Comparison of ENCODE assay signal across 8 cellular contexts in genomic region chr15:60592386-60593339, GRCh38.
DNase-seq lines count a peak whose midpoint lies in the region; ATAC-seq and TF ChIP-seq lines count a peak whose summit lies in the region.

No MANE protein-coding gene starts in this region.

- H3K9me3 ChIP-seq in HUES48 (ENCODE audit: control insufficient read depth, insufficient read depth, low read length) (no peaks in the 10 kb centered on the region), Panc1 (ENCODE audit: control insufficient read depth, insufficient read depth, low read depth, low read length) (no peaks in the 10 kb centered on the region), stomach smooth muscle (ENCODE audit: control insufficient read depth in 2 of 2, low read length in 2 of 2) (no peaks in the 10 kb centered on the region)

- 0 out of 2 replicates have a peak, but pooled peaks have one; percentile 2 for TF ChIP-seq CTCF in Panc1 (IDR thresholded peaks at IDR 0.05)
- TF ChIP-seq CTCF in fibroblast of villous mesenchyme (IDR thresholded peaks at IDR 0.05; ENCODE audit: insufficient read depth, low read depth, low read length) = no peak
- TF ChIP-seq CTCF in neural crest cell (conservative IDR thresholded peaks at IDR 0.05) = peak; percentile 40

- H3K36me3 Mint-ChIP-seq in neural crest cell (ENCODE audit: low read depth) = no peaks in the 10 kb centered on the region

- peaks cover 82% of the 10 kb centered on the region for H3K27me3 Mint-ChIP-seq in neural crest cell (ENCODE audit: low read depth)

- H3K9me3 Mint-ChIP-seq in neural crest cell = no peaks in the 10 kb centered on the region

- peaks cover 9% of the 10 kb centered on the region for H3K4me1 Mint-ChIP-seq in neural crest cell

- no peaks in the 10 kb centered on the region for H3K36me3 ChIP-seq in HUES48 (ENCODE audit: control insufficient read depth, insufficient read depth, low read length)
- no peaks in the 10 kb centered on the region for H3K36me3 ChIP-seq in Panc1 (ENCODE audit: control insufficient read depth, insufficient read depth, low read length)
- H3K36me3 ChIP-seq in stomach smooth muscle (ENCODE audit: control insufficient read depth in 2 of 2, insufficient read depth in 2 of 2, low read length in 2 of 2) = no peaks in the 10 kb centered on the region

- H3K9ac ChIP-seq in HUES48 (ENCODE audit: low read depth, low read length) (peak overlapping the region; percentile 67), stomach smooth muscle (ENCODE audit: low read length in 2 of 2) (peak overlapping the region; percentile 14 to 77)

- H3K4me3 ChIP-seq in HUES48 (ENCODE audit: low read depth, low read length) (peak overlapping the region; percentile 88), Panc1 (ENCODE audit: low read depth in 2 of 2, low read length in 2 of 2) (peak overlapping the region; percentile 35 to 41), fibroblast of villous mesenchyme (ENCODE audit: low read depth, low read length) (peak overlapping the region; percentile 53), stomach smooth muscle (ENCODE audit: low read length in 2 of 2) (peak overlapping the region; percentile 78 to 81)

- intact Hi-C loops in Panc1 (cut with micrococcal nuclease; ENCODE audit: unreplicated experiment) = no loop called here

- CTCF ChIA-PET in Panc1 (lab: Charles Lee) = interaction anchor here (0.7 kb wide), 1 partner anchor 45 kb away, joined by 12 read pairs; no protein-coding TSS in a partner anchor

- BruUV-seq in Panc1 (replicated peaks; lab: Mats Ljungman, UMichigan) = no TSS peak

- H3K4me1 ChIP-seq in HUES48 (ENCODE audit: control insufficient read depth, insufficient read depth, low read length) (peaks cover 24% of the 10 kb centered on the region), Panc1 (ENCODE audit: control insufficient read depth, insufficient read depth, low read length) (peaks cover 10% of the 10 kb centered on the region), stomach smooth muscle (ENCODE audit: control insufficient read depth, insufficient read depth, low read length) (peaks cover 4% of the 10 kb centered on the region)

- H3K27me3 ChIP-seq in HUES48 (ENCODE audit: control insufficient read depth, insufficient read depth, low read length) (peaks cover 29% of the 10 kb centered on the region), Panc1 (ENCODE audit: control insufficient read depth, insufficient read depth, low read length) (peaks cover 47% of the 10 kb centered on the region), stomach smooth muscle (ENCODE audit: control insufficient read depth in 1 of 2, insufficient read depth in 2 of 2, low read length in 2 of 2) (no peaks in the 10 kb centered on the region)

- POLR2A ChIA-PET in Panc1 (lab: Charles Lee) = interaction anchor here (0.7 kb wide), 1 partner anchor 21 kb away, joined by 6 read pairs; no protein-coding TSS in a partner anchor

- DNase-seq in COR-L47 (lab: John Stamatoyannopoulos, UW) (peak; percentile 80), Panc1 (ENCODE audit: low read depth, low spot score) (no peak), fibroblast of villous mesenchyme (ENCODE audit: low read depth) (peak; percentile 56), neural crest cell (ENCODE audit: low read depth, low spot score) (peak; percentile 56)
- DNase-seq in activated T-helper 9 cell treated with anti-CD3 and anti-CD28 coated beads, Interleukin-2, amount 50 U/mL, for 16 hours (ENCODE audit: low read depth) = peak; percentile 82

- H3K4me3 Mint-ChIP-seq in neural crest cell = peak overlapping the region; percentile 86

- in situ Hi-C loops in Panc1 (cut with HindIII; ENCODE audit: low pct_unique_long_range_greater_than_20kb, low sequenced_read_pairs) = no loop called here

- H3K27ac ChIP-seq in HUES48 (ENCODE audit: low read depth, low read length) (peak overlapping the region; percentile 82), Panc1 (ENCODE audit: low read length) (no peak overlapping the region), stomach smooth muscle (ENCODE audit: low read length) (peak overlapping the region; percentile 58)

- ATAC-seq in GM21367 (IDR thresholded peaks at IDR 0.05; ENCODE audit: unreplicated experiment) = peak; percentile 78
- peak; percentile 87 for ATAC-seq in Panc1

- H3K27ac Mint-ChIP-seq in neural crest cell (ENCODE audit: unreplicated experiment) = no peak overlapping the region

Comparison
In these comparisons a context has a peak if more than half of its experiments do, and no peak if none do; other contexts are left out.
1. H3K4me3 ChIP-seq: peak in every context shown above with its lines; median percentile 88 in HUES48; 80 in stomach smooth muscle; 53 in fibroblast of villous mesenchyme; 38 in Panc1.